Comparison of ENCODE assay signal across 25 cellular contexts in the genomic region with DNA sequence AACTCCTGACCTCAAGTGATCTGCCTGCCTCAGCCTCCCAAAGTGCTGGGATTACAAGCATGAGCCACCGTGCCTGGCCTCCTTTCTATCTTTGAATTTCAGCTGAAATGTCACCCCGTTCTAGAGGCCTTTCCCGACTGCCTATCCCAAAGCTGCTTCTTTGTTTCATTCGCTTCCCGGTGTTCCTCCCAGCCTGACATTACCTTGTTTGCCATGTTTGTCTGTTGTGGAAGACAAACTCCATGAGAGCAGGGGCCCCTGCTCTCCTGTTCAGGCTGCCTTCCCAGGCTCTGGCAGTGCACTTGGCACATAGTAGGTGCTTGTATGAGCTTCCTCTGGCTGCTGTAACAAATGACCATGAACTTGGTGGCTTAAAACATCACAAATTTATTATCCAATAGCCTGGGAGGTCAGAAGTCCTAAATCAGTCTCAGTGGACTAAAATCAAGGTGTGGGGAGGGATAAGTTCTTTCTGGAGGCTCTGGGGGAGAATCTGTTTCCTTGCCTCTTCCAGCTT. TPM values are rescaled to one million over a fixed set of nuclear protein-coding genes. Genes with fewer than 3 reads are reported as not detected.
"Had no signal": no experiment of that assay in that cellular context is flagged by ENCODE, and none has a peak within 500 bp of the region (broad histone marks: within the 10 kb centered on the region; RNA-seq: fewer than 3 reads in every experiment).

No MANE protein-coding gene starts in this region.

- ATAC-seq: activated naive CD4-positive, alpha-beta T cell treated with anti-CD3 and anti-CD28 coated beads, Interleukin-2, amount 50 U/mL, for 72 hours; activated naive CD8-positive, alpha-beta T cell treated with anti-CD3 and anti-CD28 coated beads, Interleukin-2, amount 50 U/mL, for 24 hours; activated T-cell treated with anti-CD3 and anti-CD28 coated beads, Interleukin-2, amount 50 U/mL, for 72 hours; body of pancreas; T-helper 17 cell had no signal

- H3K27ac ChIP-seq: ascending aorta, body of pancreas had no signal

- H3K4me1 Mint-ChIP-seq: T-helper 17 cell had no signal

- H3K9me3 Mint-ChIP-seq: activated B cell treated with CpG ODN at 0.5 μM for 24 hours; activated CD4-positive, alpha-beta T cell treated with anti-CD3 and anti-CD28 coated beads, Interleukin-2, amount 10 ng/mL, durations not matched to agents 24 days and 14 days; activated naive CD4-positive, alpha-beta T cell treated with anti-CD3 and anti-CD28 coated beads, Interleukin-2, amount 50 U/mL, for 72 hours; activated naive CD8-positive, alpha-beta T cell treated with anti-CD3 and anti-CD28 coated beads, Interleukin-2, amount 50 U/mL, for 24 hours; activated T-cell treated with anti-CD3 and anti-CD28 coated beads, Interleukin-2, amount 50 U/mL, for 72 hours had no signal

- H3K27me3 ChIP-seq: ascending aorta, body of pancreas had no signal

- DNase-seq: activated B cell treated with CpG ODN at 0.5 μM for 24 hours; activated CD4-positive, alpha-beta T cell treated with anti-CD3 and anti-CD28 coated beads for 1 hour; activated CD4-positive, alpha-beta T cell treated with anti-CD3 and anti-CD28 coated beads, Interleukin-2, amount 10 ng/mL, durations not matched to agents 24 days and 14 days; activated CD4-positive, alpha-beta T cell treated with anti-CD3 and anti-CD28 coated beads, Interleukin-2, amount 50 U/mL, for 48 hours; activated naive CD4-positive, alpha-beta T cell treated with Interleukin-2 at 50 U/mL for 16 hours; activated naive CD8-positive, alpha-beta T cell treated with anti-CD3 and anti-CD28 coated beads, Interleukin-2, amount 50 U/mL, for 24 hours; activated T-cell treated with anti-CD3 and anti-CD28 coated beads, Interleukin-2, amount 50 U/mL, for 72 hours; amniotic stem cell; body of pancreas; Karpas-422; MM.1S; NCI-H1105; NCI-H1436; NCI-H1694 treated with DMSO at 0.1 percent for 48 hours; NCI-H2029 treated with DMSO at 0.1 percent for 48 hours; NCI-H510A; NCI-H526 treated with DMSO at 0.1 percent for 48 hours; NCI-H82; SIG-M5; T-helper 17 cell; T-helper 9 cell had no signal

- H3K4me3 ChIP-seq: ascending aorta, body of pancreas had no signal

- H3K4me3 Mint-ChIP-seq: activated B cell treated with CpG ODN at 0.5 μM for 24 hours; activated CD4-positive, alpha-beta T cell treated with anti-CD3 and anti-CD28 coated beads, Interleukin-2, amount 10 ng/mL, durations not matched to agents 24 days and 14 days; activated naive CD8-positive, alpha-beta T cell treated with anti-CD3 and anti-CD28 coated beads, Interleukin-2, amount 50 U/mL, for 24 hours; activated T-cell treated with anti-CD3 and anti-CD28 coated beads, Interleukin-2, amount 50 U/mL, for 72 hours; T-helper 17 cell had no signal

- H3K4me1 ChIP-seq: ascending aorta, body of pancreas had no signal

- H3K27ac Mint-ChIP-seq: activated B cell treated with CpG ODN at 0.5 μM for 24 hours; activated CD4-positive, alpha-beta T cell treated with anti-CD3 and anti-CD28 coated beads, Interleukin-2, amount 10 ng/mL, durations not matched to agents 24 days and 14 days; activated naive CD4-positive, alpha-beta T cell treated with anti-CD3 and anti-CD28 coated beads, Interleukin-2, amount 50 U/mL, for 72 hours; activated naive CD8-positive, alpha-beta T cell treated with anti-CD3 and anti-CD28 coated beads, Interleukin-2, amount 50 U/mL, for 24 hours; activated T-cell treated with anti-CD3 and anti-CD28 coated beads, Interleukin-2, amount 50 U/mL, for 72 hours; T-helper 17 cell had no signal

- H3K9me3 ChIP-seq: ascending aorta, body of pancreas had no signal

- H3K36me3 ChIP-seq: ascending aorta had no signal

- H3K36me3 Mint-ChIP-seq: activated naive CD4-positive, alpha-beta T cell treated with anti-CD3 and anti-CD28 coated beads, Interleukin-2, amount 50 U/mL, for 72 hours had no signal

RNA-seq across cellular contexts. Expression of a gene that starts 2.6 kb away (rescaled TPM):
- total RNA-seq: ascending aorta, body of pancreas, OCI-LY7, RPMI7951, T-helper 17 cell had no signal

RNA-seq across cellular contexts. Expression of a gene that starts 16.3 kb away (rescaled TPM):
- total RNA-seq: activated CD4-positive, alpha-beta T cell treated with anti-CD3 and anti-CD28 coated beads, Interleukin-2, amount 10 ng/mL, durations not matched to agents 24 days and 14 days; activated T-cell treated with anti-CD3 and anti-CD28 coated beads, Interleukin-2, amount 50 U/mL, for 72 hours; OCI-LY7; T-helper 17 cell had no signal

RNA-seq across cellular contexts. Expression of a gene that starts 48.6 kb away (rescaled TPM):
- total RNA-seq: activated CD4-positive, alpha-beta T cell treated with anti-CD3 and anti-CD28 coated beads, Interleukin-2, amount 10 ng/mL, durations not matched to agents 24 days and 14 days; activated naive CD4-positive, alpha-beta T cell treated with anti-CD3 and anti-CD28 coated beads, Interleukin-2, amount 50 U/mL, for 72 hours; ascending aorta; body of pancreas; OCI-LY7; RPMI7951; T-helper 17 cell had no signal
